ENCODE assay signal across 10 cellular contexts in genomic region chr20:32355417-32355841, GRCh38. TPM values are rescaled to one million over a fixed set of nuclear protein-coding genes. Genes with fewer than 3 reads are reported as not detected.
A peak's percentile ranks its signal among the peaks of the same experiment; 100 is the strongest.
DNase-seq lines count a peak whose midpoint lies in the region; ATAC-seq and TF ChIP-seq lines count a peak whose summit lies in the region.
"Had no signal": no experiment of that assay in that cellular context is flagged by ENCODE, and none has a peak within 500 bp of the region (broad histone marks: within the 10 kb centered on the region; RNA-seq: fewer than 3 reads in every experiment).

No MANE protein-coding gene starts in this region.

- H3K4me1 Mint-ChIP-seq in Caco-2 (ENCODE audit: low read depth, unreplicated experiment) (peaks cover 40% of the 10 kb centered on the region), chondrocyte (ENCODE audit: low read depth) (peaks cover 46% of the 10 kb centered on the region)

- POLR2A ChIA-PET in Caco-2 (lab: Charles Lee), result interaction anchor here (0.8 kb wide), 1 partner anchor 11 kb away, joined by 3 read pairs; no protein-coding TSS in a partner anchor

- peaks cover 9% of the 10 kb centered on the region; the same call in 1 of the 2 replicates for H3F3A ChIP-seq in OCI-LY1 (ENCODE audit: insufficient read depth, low read length)

- H3K4me3 ChIP-seq in Caco-2 (ENCODE audit: low read depth, low read length) (no peak overlapping the region), OCI-LY1 (ENCODE audit: low read depth, low read length, poor library complexity, severe bottlenecking) (peak overlapping the region; percentile 36)
- H3K4me3 ChIP-seq: mucosa of descending colon had no signal

- H3K9ac ChIP-seq in OCI-LY1 (ENCODE audit: low read length), result peak overlapping the region; percentile 66

- H3K4me1 ChIP-seq in Caco-2, result peaks cover 36% of the 10 kb centered on the region
- H3K4me1 ChIP-seq in OCI-LY1 (ENCODE audit: insufficient read depth, low read length, severe bottlenecking), result peaks cover 69% of the 10 kb centered on the region

- H3K36me3 ChIP-seq in Caco-2 (ENCODE audit: control insufficient read depth, insufficient read depth, low read length), result no peaks in the 10 kb centered on the region
- H3K36me3 ChIP-seq in OCI-LY1 (ENCODE audit: insufficient read depth, low read length), result peaks cover 13% of the 10 kb centered on the region; the same call in 1 of the 2 replicates

- peak overlapping the region; percentile 10 for H3K27ac Mint-ChIP-seq in Caco-2 (ENCODE audit: unreplicated experiment)
- H3K27ac Mint-ChIP-seq in chondrocyte (ENCODE audit: unreplicated experiment), result peak overlapping the region; percentile 75

- ATAC-seq in GM18909 (IDR thresholded peaks at IDR 0.05; ENCODE audit: poor library complexity, unreplicated experiment) (peak; percentile 23), GM19023 (IDR thresholded peaks at IDR 0.05; ENCODE audit: unreplicated experiment) (no peak), GM21390 (IDR thresholded peaks at IDR 0.05; ENCODE audit: unreplicated experiment) (no peak)
- ATAC-seq: mucosa of descending colon had no signal

- intact Hi-C loops in Caco-2 (cut with micrococcal nuclease; ENCODE audit: unreplicated experiment), result loop anchor here (5.0 kb wide), 2 partner anchors 82 to 113 kb away; no protein-coding TSS in a partner anchor
- intact Hi-C loops in cardiac septum (cut with DNase I), result loop anchor here (5.0 kb wide), 3 partner anchors 78 to 148 kb away; partner anchors contain the start of genes KIF3B, PLAGL2 and POFUT1

- peaks cover 28% of the 10 kb centered on the region for H3K36me3 Mint-ChIP-seq in Caco-2 (ENCODE audit: insufficient read depth, unreplicated experiment)
- no peaks in the 10 kb centered on the region for H3K36me3 Mint-ChIP-seq in chondrocyte (ENCODE audit: low read depth)

- CTCF ChIA-PET in Caco-2 (lab: Charles Lee), result no interaction called here

- no peaks in the 10 kb centered on the region for H3K9me3 ChIP-seq in Caco-2
- H3K9me3 ChIP-seq in OCI-LY1 (ENCODE audit: low read length), result no peaks in the 10 kb centered on the region
- H3K9me3 ChIP-seq: mucosa of descending colon had no signal

- H3K4me3 Mint-ChIP-seq in Caco-2 (ENCODE audit: unreplicated experiment) (no peak overlapping the region), chondrocyte (ENCODE audit: unreplicated experiment) (no peak overlapping the region)

- H2AFZ ChIP-seq in OCI-LY1 (ENCODE audit: low read length), result no peak overlapping the region

- TF ChIP-seq CTCF in Caco-2 (IDR thresholded peaks at IDR 0.05; ENCODE audit: insufficient read depth in 1 of 2, low read depth in 1 of 2, low read length in 1 of 2, severe bottlenecking in 1 of 2, unreplicated experiment in 1 of 2) (no peak), OCI-LY1 (IDR thresholded peaks at IDR 0.05; ENCODE audit: low read length) (no peak), chondrocyte (IDR thresholded peaks at IDR 0.05) (no peak)

- H3K27me3 Mint-ChIP-seq in Caco-2 (ENCODE audit: insufficient read depth, unreplicated experiment) (no peaks in the 10 kb centered on the region), chondrocyte (ENCODE audit: low read depth) (no peaks in the 10 kb centered on the region)

- H3K9me3 Mint-ChIP-seq in Caco-2 (ENCODE audit: unreplicated experiment) (no peaks in the 10 kb centered on the region), chondrocyte (ENCODE audit: low read depth) (peaks cover 3% of the 10 kb centered on the region)

- BruUV-seq in Caco-2 (replicated peaks; lab: Mats Ljungman, UMichigan), result no TSS peak

- no peaks in the 10 kb centered on the region for H4K20me1 ChIP-seq in OCI-LY1 (ENCODE audit: insufficient read depth, low read length)

- H3K4me2 ChIP-seq in OCI-LY1 (ENCODE audit: low read length), result peak overlapping the region; percentile 63

- H3K27me3 ChIP-seq in Caco-2 (replicated peaks; ENCODE audit: control insufficient read depth, insufficient read depth, low read length), result no peaks in the 10 kb centered on the region
- no peaks in the 10 kb centered on the region for H3K27me3 ChIP-seq in OCI-LY1 (ENCODE audit: insufficient read depth, low read length)

- H3K27ac ChIP-seq in OCI-LY1 (ENCODE audit: low read depth, low read length, poor library complexity, severe bottlenecking), result peak overlapping the region; percentile 99

- H3K9me2 ChIP-seq in OCI-LY1 (ENCODE audit: low read depth, low read length), result no peaks in the 10 kb centered on the region

- peaks cover 17% of the 10 kb centered on the region for H3K79me2 ChIP-seq in OCI-LY1 (ENCODE audit: insufficient read depth, low read length)

- no peak for DNase-seq in Caco-2
- DNase-seq in chondrocyte (ENCODE audit: low spot score), result no peak
- no peak for DNase-seq in GM19238 (ENCODE audit: insufficient read length, low spot score)
- DNase-seq in cardiac septum (ENCODE audit: low spot score), result no peak
- DNase-seq: mucosa of descending colon; stimulated activated CD4-positive, alpha-beta T cell treated with anti-CD3 and anti-CD28 coated beads, Interleukin-4, amount 100 ng/mL, for 4 hours had no signal

RNA-seq across cellular contexts. Expression of gene ASXL1, which starts 2.7 kb away (rescaled TPM):
- total RNA-seq in Caco-2 (2022) (226 and 233 TPM in 2 replicates), chondrocyte (59.9 to 92.6 TPM (median 78.9 TPM) in 3 replicates), cardiac septum (36.3 TPM)
